Comparison of ENCODE assay signal across 26 cellular contexts in the genomic region with DNA sequence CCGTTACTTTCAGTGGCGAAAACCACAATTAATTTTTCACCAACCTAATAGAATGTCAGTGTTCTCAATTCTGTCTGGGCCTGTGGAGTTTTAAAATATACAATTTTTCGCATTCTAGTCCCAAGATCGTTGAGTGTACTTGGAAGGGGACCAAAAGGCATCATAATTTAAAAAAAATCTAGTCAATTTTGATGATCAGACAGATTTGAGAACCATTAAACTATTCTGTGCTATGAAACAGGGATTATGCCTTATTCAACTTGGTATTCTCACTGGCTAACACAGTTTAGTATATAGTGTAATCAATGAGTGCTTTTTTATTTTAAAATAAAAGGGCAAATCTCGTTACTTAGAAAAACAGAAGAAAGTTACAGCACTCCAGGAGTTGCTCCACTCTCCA.
"Had no signal": no experiment of that assay in that cellular context is flagged by ENCODE, and none has a peak within 500 bp of the region (broad histone marks: within the 10 kb centered on the region; RNA-seq: fewer than 3 reads in every experiment).

No MANE protein-coding gene starts in this region.

- H3K4me1 ChIP-seq: esophagus muscularis mucosa, gastrocnemius medialis, left ventricle myocardium inferior had no signal

- H3K4me1 Mint-ChIP-seq: mesothelial cell of epicardium had no signal

- H3K36me3 Mint-ChIP-seq: mesothelial cell of epicardium had no signal

- DNase-seq: dermis blood vessel endothelial cell; dorsolateral prefrontal cortex; effector CD4-positive, alpha-beta T cell; effector memory CD4-positive, alpha-beta T cell; foreskin melanocyte; gastrocnemius medialis; glutamatergic neuron; head of caudate nucleus; heart right ventricle; hippocampal formation; immature natural killer cell; islet precursor cell; kidney; kidney glomerular epithelial cell; left colon; left ventricle myocardium inferior; lower lobe of right lung; mesenchymal stem cell; mucosa of descending colon; naive B cell had no signal

- H3K27ac ChIP-seq: coronary artery, dorsolateral prefrontal cortex, esophagus muscularis mucosa, gastrocnemius medialis, heart right ventricle, left ventricle myocardium inferior, lower lobe of right lung had no signal

- H3K4me3 Mint-ChIP-seq: immature natural killer cell, mesothelial cell of epicardium, naive B cell had no signal

- H3K27me3 ChIP-seq: esophagus muscularis mucosa, gastrocnemius medialis, heart right ventricle had no signal

- FAIRE-seq: colon, endothelial cell of umbilical vein, kidney had no signal

- H3K36me3 ChIP-seq: esophagus muscularis mucosa, gastrocnemius medialis, heart right ventricle, left ventricle myocardium inferior, lower lobe of right lung had no signal

- H3K9me3 ChIP-seq: esophagus muscularis mucosa, gastrocnemius medialis, lower lobe of right lung, mucosa of descending colon had no signal

- ATAC-seq: gastrocnemius medialis, heart right ventricle, left colon, left lobe of liver, lower lobe of right lung, mucosa of descending colon had no signal

- H3K27ac Mint-ChIP-seq: immature natural killer cell, mesothelial cell of epicardium, naive B cell had no signal

- H3K4me3 ChIP-seq: coronary artery, dorsolateral prefrontal cortex, esophagus muscularis mucosa, gastrocnemius medialis, heart right ventricle, left ventricle myocardium inferior, lower lobe of right lung, mucosa of descending colon had no signal
